8 cellular contexts compared by ENCODE assay signal in genomic region chr13:66835040-66835628, GRCh38.
DNase-seq lines count a peak whose midpoint lies in the region; ATAC-seq and TF ChIP-seq lines count a peak whose summit lies in the region.

No MANE protein-coding gene starts in this region.

- DNase-seq in NCI-H1417 (lab: John Stamatoyannopoulos, UW) (peak; percentile 86 to 97 (median 90)), amygdala (lab: John Stamatoyannopoulos, UW) (peak in 55 of 56 donors; percentile 7 to 91 (median 63)), hepatic stellate cell (ENCODE audit: low spot score) (peak; percentile 12), smooth muscle cell (lab: John Stamatoyannopoulos, UW; ENCODE audit: unreplicated experiment) (peak; percentile 14), T-cell (no peak)
- DNase-seq in activated CD8-positive, alpha-beta memory T cell treated with anti-CD3 and anti-CD28 coated beads for 24 hours: no peak

- H3K27ac ChIP-seq in smooth muscle cell (ENCODE audit: low read depth): peak overlapping the region; percentile 14

- H3K9me3 Mint-ChIP-seq in T-cell: peaks cover 0 to 17% (median 3%) of the 10 kb centered on the region in 3 donors

- peak overlapping the region; percentile 42 for H3K4me2 ChIP-seq in smooth muscle cell

- H2AFZ ChIP-seq in smooth muscle cell (ENCODE audit: low read depth): peak overlapping the region; percentile 95

- H3K27me3 Mint-ChIP-seq in T-cell: no peaks in the 10 kb centered on the region

- H3K9me3 ChIP-seq in smooth muscle cell (replicated peaks; ENCODE audit: low read depth): no peaks in the 10 kb centered on the region

- TF ChIP-seq CTCF in smooth muscle cell (IDR thresholded peaks at IDR 0.05; ENCODE audit: borderline replicate concordance, insufficient read depth, poor library complexity, severe bottlenecking): no peak

- no peak overlapping the region for H3K4me3 ChIP-seq in smooth muscle cell

- H3K4me3 Mint-ChIP-seq in T-cell: no peak overlapping the region

- 24% methylated on average over 9 of the region's 9 CpGs for WGBS in smooth muscle cell (ENCODE audit: low lambda C conversion rate)

- no peaks in the 10 kb centered on the region for H3K4me1 Mint-ChIP-seq in T-cell

- H3K9ac ChIP-seq in smooth muscle cell (ENCODE audit: low read depth): no peak overlapping the region

- H3K79me2 ChIP-seq in smooth muscle cell (ENCODE audit: low read depth): no peaks in the 10 kb centered on the region

- H3K4me1 ChIP-seq in smooth muscle cell (ENCODE audit: low read depth): no peaks in the 10 kb centered on the region

- H3K27me3 ChIP-seq in smooth muscle cell (ENCODE audit: low read depth): no peaks in the 10 kb centered on the region

- no peaks in the 10 kb centered on the region for H3K36me3 Mint-ChIP-seq in T-cell

- CTCF ChIA-PET in T-cell (lab: Charles Lee): interaction anchor here in 1 of 2 donors (0.5 kb wide), 1 partner anchor 367 kb away, joined by 3 read pairs; no protein-coding TSS in a partner anchor

- H3F3A ChIP-seq in smooth muscle cell (ENCODE audit: low read depth): no peaks in the 10 kb centered on the region

- POLR2A ChIA-PET in T-cell (lab: Charles Lee): interaction anchor here in 1 of 2 donors (0.5 kb wide), 1 partner anchor 13 kb away, joined by 5 read pairs; no protein-coding TSS in a partner anchor

- no peak overlapping the region for H3K27ac Mint-ChIP-seq in T-cell

- H3K36me3 ChIP-seq in smooth muscle cell (ENCODE audit: low read depth): no peaks in the 10 kb centered on the region

- H4K20me1 ChIP-seq in smooth muscle cell (ENCODE audit: low read depth): no peaks in the 10 kb centered on the region

- no peak for ATAC-seq in HG02938 (IDR thresholded peaks at IDR 0.05; ENCODE audit: unreplicated experiment)
- ATAC-seq in T-cell (replicated peaks in 1 of 4): no peak
- ATAC-seq in GM19395 (IDR thresholded peaks at IDR 0.05; ENCODE audit: unreplicated experiment): no peak

Comparison
In these comparisons a context has a peak if more than half of its experiments do, and no peak if none do; other contexts are left out.
1. DNase-seq: peak in NCI-H1417 (3 of 3), amygdala (55 of 56), hepatic stellate cell (single experiment) and smooth muscle cell (single experiment); none in T-cell (0 of 34) and activated CD8-positive, alpha-beta memory T cell treated with anti-CD3 and anti-CD28 coated beads for 24 hours (single experiment).